Comparison of ENCODE assay signal across 1 cellular context in genomic region chr17:76036497-76037380, GRCh38.
TF ChIP-seq lines count a peak whose summit lies in the region.

No MANE protein-coding gene starts in this region.

TF ChIP-seq in HepG2, 621 proteins besides CTCF, POLR2A, EP300 and RAD21:
- TF ChIP-seq MXD1 (CRISPR knock-in tag; IDR thresholded peaks at IDR 0.05) (no peak), MAF1 (CRISPR knock-in tag; IDR thresholded peaks at IDR 0.05; ENCODE audit: borderline replicate concordance) (no peak), AGO2 (optimal IDR thresholded peaks at IDR 0.05; ENCODE audit: low read depth, low read length) (peak; percentile 54), U2AF1 (optimal IDR thresholded peaks at IDR 0.05; ENCODE audit: low read depth, low read length) (no peak), ZBTB33 (CRISPR knock-in tag; IDR thresholded peaks at IDR 0.05) (peak; percentile 21; the same call in 1 of the 2 replicates)
TF ChIP-seq in HepG2: peak in this region for 2.
